Comparison of ENCODE assay signal across 26 cellular contexts in the genomic region with DNA sequence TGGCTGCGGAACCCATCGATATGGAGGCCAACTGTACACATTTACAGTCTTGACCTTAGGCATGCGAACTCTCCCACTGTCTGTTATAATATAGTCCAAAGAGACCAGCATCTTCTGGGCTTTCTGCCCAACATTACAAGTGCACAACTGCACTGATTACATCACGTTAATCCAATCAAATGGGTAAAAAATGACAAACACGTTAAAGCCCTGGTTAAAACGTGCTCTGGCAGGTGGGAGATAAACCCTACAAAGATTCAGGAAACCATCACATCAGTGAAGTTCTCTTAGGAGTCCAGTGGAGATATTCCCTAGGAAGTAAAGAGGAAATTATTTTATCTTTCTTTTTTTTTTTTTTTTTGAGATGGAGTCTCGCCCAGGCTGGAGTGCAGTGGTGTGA. TPM values are rescaled to one million over a fixed set of nuclear protein-coding genes. Genes with fewer than 3 reads are reported as not detected.
"Had no signal": no experiment of that assay in that cellular context is flagged by ENCODE, and none has a peak within 500 bp of the region (broad histone marks: within the 10 kb centered on the region; RNA-seq: fewer than 3 reads in every experiment).

No MANE protein-coding gene starts in this region.

- H3K4me3 Mint-ChIP-seq: activated CD8-positive, alpha-beta T cell treated with anti-CD3 and anti-CD28 coated beads, Interleukin-2, amount 10 ng/mL, durations not matched to agents 7 days and 5 days; activated naive CD4-positive, alpha-beta T cell treated with anti-CD3 and anti-CD28 coated beads, Interleukin-2, amount 50 U/mL, for 24 hours; brain; central memory CD8-positive, alpha-beta T cell had no signal

- H3K36me3 Mint-ChIP-seq: activated naive CD4-positive, alpha-beta T cell treated with anti-CD3 and anti-CD28 coated beads, Interleukin-2, amount 50 U/mL, for 24 hours; brain had no signal

- ATAC-seq: activated CD4-positive, CD25-positive, alpha-beta regulatory T cell treated with anti-CD3 and anti-CD28 coated beads, Interleukin-2, amount 50 U/mL, for 24 hours; activated CD8-positive, alpha-beta T cell treated with anti-CD3 and anti-CD28 coated beads, Interleukin-2, amount 10 ng/mL, durations not matched to agents 7 days and 5 days had no signal

- H3K27ac ChIP-seq: PC-9, SK-N-MC had no signal

- DNase-seq: activated CD4-positive, alpha-beta T cell treated with anti-CD3 and anti-CD28 coated beads for 4 hours; activated CD4-positive, alpha-beta T cell treated with anti-CD3 and anti-CD28 coated beads, Interleukin-2, amount 50 U/mL, for 4 hours; activated CD8-positive, alpha-beta memory T cell treated with anti-CD3 and anti-CD28 coated beads, Interleukin-2, amount 50 U/mL, for 48 hours; activated CD8-positive, alpha-beta T cell treated with anti-CD3 and anti-CD28 coated beads, Interleukin-2, amount 10 ng/mL, durations not matched to agents 7 days and 5 days; activated effector memory CD4-positive, alpha-beta T cell treated with Interleukin-2 at 50 U/mL for 16 hours; activated naive CD4-positive, alpha-beta T cell; activated T-cell treated with anti-CD3 and anti-CD28 coated beads, Interleukin-2, amount 50 U/mL, for 1 hour; amniotic stem cell; Kasumi-1; KBM-7; NCI-H1092; NCI-H1417; NCI-H1930; NCI-H2107; NCI-H2171 treated with DMSO at 0.1 percent for 48 hours; NCI-H226; NCI-H510A treated with DMSO at 0.1 percent for 48 hours; NCI-H69; PC-9; SIG-M5; SW 1271 had no signal

- H3K4me3 ChIP-seq: PC-9, SK-N-MC had no signal

- H3K27ac Mint-ChIP-seq: activated CD8-positive, alpha-beta T cell treated with anti-CD3 and anti-CD28 coated beads, Interleukin-2, amount 10 ng/mL, durations not matched to agents 7 days and 5 days; activated naive CD4-positive, alpha-beta T cell treated with anti-CD3 and anti-CD28 coated beads, Interleukin-2, amount 50 U/mL, for 24 hours; brain had no signal

- H3K4me2 ChIP-seq: PC-9 had no signal

- H3K4me1 Mint-ChIP-seq: activated naive CD4-positive, alpha-beta T cell treated with anti-CD3 and anti-CD28 coated beads, Interleukin-2, amount 50 U/mL, for 24 hours; central memory CD8-positive, alpha-beta T cell had no signal

- H3K27me3 Mint-ChIP-seq: activated naive CD4-positive, alpha-beta T cell treated with anti-CD3 and anti-CD28 coated beads, Interleukin-2, amount 50 U/mL, for 24 hours; central memory CD8-positive, alpha-beta T cell had no signal

- H2AFZ ChIP-seq: PC-9 had no signal

- H3K9me3 Mint-ChIP-seq: activated naive CD4-positive, alpha-beta T cell treated with anti-CD3 and anti-CD28 coated beads, Interleukin-2, amount 50 U/mL, for 24 hours; brain; central memory CD8-positive, alpha-beta T cell had no signal

RNA-seq across cellular contexts. Expression of gene TMEM92, which starts 48.0 kb away (rescaled TPM):
- total RNA-seq: activated CD8-positive, alpha-beta T cell treated with anti-CD3 and anti-CD28 coated beads, Interleukin-2, amount 10 ng/mL, durations not matched to agents 7 days and 5 days had no signal
